Comparison of ENCODE assay signal across 29 cellular contexts in genomic region chr2:53302455-53302854, GRCh38.
"Had no signal": no experiment of that assay in that cellular context is flagged by ENCODE, and none has a peak within 500 bp of the region (broad histone marks: within the 10 kb centered on the region; RNA-seq: fewer than 3 reads in every experiment).

No MANE protein-coding gene starts in this region.

- H3K27ac Mint-ChIP-seq: dendritic cell treated with granulocyte-macrophage colony-stimulating factor and Interleukin-4, amounts not matched to agents 40 ng/mL and 50 ng/mL, for 4 days; effector memory CD8-positive, alpha-beta T cell; endodermal cell had no signal

- H3K4me1 ChIP-seq: colonic mucosa, esophagus muscularis mucosa, esophagus squamous epithelium, foreskin keratinocyte, gastrocnemius medialis, gastroesophageal sphincter, heart left ventricle, heart right ventricle had no signal

- H3K36me3 ChIP-seq: colonic mucosa, esophagus muscularis mucosa, esophagus squamous epithelium, gastrocnemius medialis, gastroesophageal sphincter, heart left ventricle, heart right ventricle had no signal

- H3K4me3 Mint-ChIP-seq: dendritic cell treated with granulocyte-macrophage colony-stimulating factor and Interleukin-4, amounts not matched to agents 40 ng/mL and 50 ng/mL, for 4 days; effector memory CD8-positive, alpha-beta T cell; endodermal cell had no signal

- H3K9me3 ChIP-seq: colonic mucosa, esophagus muscularis mucosa, esophagus squamous epithelium, gastrocnemius medialis, gastroesophageal sphincter, heart left ventricle had no signal

- H3K27me3 ChIP-seq: colonic mucosa, esophagus muscularis mucosa, esophagus squamous epithelium, foreskin keratinocyte, gastrocnemius medialis, gastroesophageal sphincter, heart left ventricle, heart right ventricle had no signal

- H3K4me1 Mint-ChIP-seq: endodermal cell had no signal

- ATAC-seq: effector memory CD8-positive, alpha-beta T cell; esophagus mucosa; foreskin keratinocyte; gastrocnemius medialis; gastroesophageal sphincter; heart left ventricle; heart right ventricle had no signal

- H3K27ac ChIP-seq: colonic mucosa, coronary artery, dorsolateral prefrontal cortex, epithelial cell of prostate, esophagus muscularis mucosa, esophagus squamous epithelium, foreskin keratinocyte, gastrocnemius medialis, gastroesophageal sphincter, heart left ventricle, heart right ventricle had no signal

- H3K9me3 Mint-ChIP-seq: dendritic cell treated with granulocyte-macrophage colony-stimulating factor and Interleukin-4, amounts not matched to agents 40 ng/mL and 50 ng/mL, for 4 days; effector memory CD8-positive, alpha-beta T cell had no signal

- FAIRE-seq: colon, endometrium, endothelial cell of umbilical vein, frontal cortex had no signal

- DNase-seq: colonic mucosa; cortex of kidney; dermis blood vessel endothelial cell; dorsolateral prefrontal cortex; effector CD4-positive, alpha-beta T cell; effector CD8-positive, alpha-beta T cell; effector memory CD4-positive, alpha-beta T cell; effector memory CD8-positive, alpha-beta T cell; endodermal cell; erythroblast; esophagus squamous epithelium; foreskin fibroblast; foreskin keratinocyte; foreskin melanocyte; gastrocnemius medialis; glutamatergic neuron; head of caudate nucleus; heart left ventricle; heart right ventricle had no signal

- H3K4me3 ChIP-seq: colonic mucosa, coronary artery, dorsolateral prefrontal cortex, esophagus muscularis mucosa, esophagus squamous epithelium, gastrocnemius medialis, gastroesophageal sphincter, heart left ventricle, heart right ventricle had no signal

- H3K27me3 Mint-ChIP-seq: dendritic cell treated with granulocyte-macrophage colony-stimulating factor and Interleukin-4, amounts not matched to agents 40 ng/mL and 50 ng/mL, for 4 days; effector memory CD8-positive, alpha-beta T cell had no signal
